9 cellular contexts compared by ENCODE assay signal in genomic region chr6:27133281-27134227, GRCh38.
A peak's percentile ranks its signal among the peaks of the same experiment; 100 is the strongest.
DNase-seq lines count a peak whose midpoint lies in the region; ATAC-seq and TF ChIP-seq lines count a peak whose summit lies in the region.
"Had no signal": no experiment of that assay in that cellular context is flagged by ENCODE, and none has a peak within 500 bp of the region (broad histone marks: within the 10 kb centered on the region; RNA-seq: fewer than 3 reads in every experiment).

No MANE protein-coding gene starts in this region.

- H3K36me3 Mint-ChIP-seq in naive thymus-derived CD8-positive, alpha-beta T cell: no peaks in the 10 kb centered on the region
- H3K36me3 Mint-ChIP-seq: brain had no signal

- no peaks in the 10 kb centered on the region for H3K36me3 ChIP-seq in tibial nerve

- peak; percentile 78 for DNase-seq in EH (ENCODE audit: low read depth)
- peak; percentile 60 for DNase-seq in NOMO-1 treated with dmso at 0.1 percent for 144 hours (lab: John Stamatoyannopoulos, UW; ENCODE audit: unreplicated experiment)
- peak; percentile 69 for DNase-seq in activated CD8-positive, alpha-beta memory T cell treated with anti-CD3 and anti-CD28 coated beads, Interleukin-2, amount 50 U/mL, for 4 hours
- peak; percentile 90 to 92 for DNase-seq in erythroblast (lab: John Stamatoyannopoulos, UW)
- DNase-seq in naive thymus-derived CD8-positive, alpha-beta T cell: peak; percentile 51 to 86 (median 70)
- DNase-seq in tibial nerve (ENCODE audit: low spot score in 2 of 2): peak in 1 of 2 donors; percentile 7

- H3K27me3 ChIP-seq in tibial nerve: no peaks in the 10 kb centered on the region

- H3K9me3 Mint-ChIP-seq in naive thymus-derived CD8-positive, alpha-beta T cell: no peaks in the 10 kb centered on the region
- H3K9me3 Mint-ChIP-seq: brain had no signal

- H3K9me3 ChIP-seq in tibial nerve: no peaks in the 10 kb centered on the region

- no peak overlapping the region for H3K4me3 Mint-ChIP-seq in naive thymus-derived CD8-positive, alpha-beta T cell
- H3K4me3 Mint-ChIP-seq: brain had no signal

- no peaks in the 10 kb centered on the region for H3K27me3 Mint-ChIP-seq in naive thymus-derived CD8-positive, alpha-beta T cell

- peak overlapping the region in 3 of 4 donors; percentile 77 to 92 (median 83) for H3K27ac ChIP-seq in tibial nerve

- H3K4me3 ChIP-seq in tibial nerve: peak overlapping the region; percentile 45 to 57 (median 52)

- H3K4me1 Mint-ChIP-seq in naive thymus-derived CD8-positive, alpha-beta T cell: peaks cover 10 to 25% (median 17%) of the 10 kb centered on the region in 4 donors

- no peak for TF ChIP-seq EP300 in tibial nerve (IDR thresholded peaks at IDR 0.05)

- 3 to 7% methylated on average over 35 to 39 of the region's 43 CpGs for WGBS in tibial nerve, 2 donors

- POLR2A ChIA-PET in naive thymus-derived CD8-positive, alpha-beta T cell (lab: Charles Lee): interaction anchor here (0.5 to 7.7 kb wide), 41 partner anchors 12 to 1762 kb away, joined by 3 to 311 read pairs (median 6); partner anchors contain the start of genes HFE and ZNF391

- TF ChIP-seq POLR2A in erythroblast (IDR thresholded peaks at IDR 0.05; ENCODE audit: low read length) (peak; percentile 91), tibial nerve (IDR thresholded peaks at IDR 0.05) (peak in 1 of 2 donors; percentile 15)

- H3K27ac Mint-ChIP-seq in naive thymus-derived CD8-positive, alpha-beta T cell: no peak overlapping the region

- ATAC-seq in HG02759 (IDR thresholded peaks at IDR 0.05; ENCODE audit: unreplicated experiment) (peak; percentile 0), GM21423 (IDR thresholded peaks at IDR 0.05; ENCODE audit: unreplicated experiment) (no peak)
- ATAC-seq in naive thymus-derived CD8-positive, alpha-beta T cell: peak; percentile 19 to 30

- TF ChIP-seq CTCF in tibial nerve (IDR thresholded peaks at IDR 0.05): no peak

- peaks cover 0 to 22% (median 0%) of the 10 kb centered on the region in 4 donors for H3K4me1 ChIP-seq in tibial nerve
